Comparison of ENCODE assay signal across 1 cellular context in genomic region chr22:20357967-20358366, GRCh38. TPM values are rescaled to one million over a fixed set of nuclear protein-coding genes. Genes with fewer than 3 reads are reported as not detected.
"Had no signal": no experiment of that assay in that cellular context is flagged by ENCODE, and none has a peak within 500 bp of the region (broad histone marks: within the 10 kb centered on the region; RNA-seq: fewer than 3 reads in every experiment).

No MANE protein-coding gene starts in this region.

RNA-seq across cellular contexts. Expression of gene ZNF74, which starts 36.0 kb away (rescaled TPM):
- total RNA-seq: OCI-LY7 had no signal
